In genomic region chr14:96239759-96240158, GRCh38 we compare ENCODE assay signal across 28 cellular contexts. TPM values are rescaled to one million over a fixed set of nuclear protein-coding genes. Genes with fewer than 3 reads are reported as not detected.
DNase-seq lines count a peak whose midpoint lies in the region; ATAC-seq and TF ChIP-seq lines count a peak whose summit lies in the region.
"Had no signal": no experiment of that assay in that cellular context is flagged by ENCODE, and none has a peak within 500 bp of the region (broad histone marks: within the 10 kb centered on the region; RNA-seq: fewer than 3 reads in every experiment).

No MANE protein-coding gene starts in this region.

- H3K4me1 ChIP-seq in hepatocyte (ENCODE audit: insufficient read depth) (peaks cover 18% of the 10 kb centered on the region), muscle layer of duodenum (ENCODE audit: control insufficient read depth in 1 of 2, insufficient read depth in 2 of 2, low read length in 2 of 2) (peaks cover 4 to 10% of the 10 kb centered on the region in 2 donors)
- H3K4me1 ChIP-seq: breast epithelium, SJSA1 had no signal

- H3K9me3 ChIP-seq in hepatocyte (ENCODE audit: low read depth) (no peaks in the 10 kb centered on the region), muscle layer of duodenum (ENCODE audit: control insufficient read depth in 1 of 2, low read length in 2 of 2) (no peaks in the 10 kb centered on the region)
- H3K9me3 ChIP-seq: breast epithelium, SJSA1 had no signal

- no peaks in the 10 kb centered on the region for H4K20me1 ChIP-seq in hepatocyte (ENCODE audit: insufficient read depth, poor library complexity, severe bottlenecking)

- peak; percentile 63 for DNase-seq in A172 (ENCODE audit: low spot score)
- DNase-seq in LoVo (ENCODE audit: low spot score): peak; percentile 86
- peak; percentile 80 for DNase-seq in hepatocyte (ENCODE audit: low spot score)
- DNase-seq in left lobe of liver (ENCODE audit: low spot score): no peak
- no peak for DNase-seq in inferior parietal cortex (ENCODE audit: extremely low spot score)
- DNase-seq: activated CD4-positive, alpha-beta T cell treated with anti-CD3 and anti-CD28 coated beads for 48 hours; activated CD8-positive, alpha-beta memory T cell treated with anti-CD3 and anti-CD28 coated beads for 24 hours; activated T-cell treated with anti-CD3 and anti-CD28 coated beads for 4 hours; CD8-positive, alpha-beta memory T cell; HCEC 1CT; Karpas-422; left ventricle myocardium superior; naive thymus-derived CD8-positive, alpha-beta T cell; NCI-H1417 treated with DMSO at 0.1 percent for 48 hours; NCI-H2081; NCI-H82; RPMI8226; T1000 had no signal

- no peak overlapping the region for H3K4me3 ChIP-seq in hepatocyte
- H3K4me3 ChIP-seq in muscle layer of duodenum (ENCODE audit: low read depth in 1 of 2, low read length in 2 of 2): no peak overlapping the region
- H3K4me3 ChIP-seq: breast epithelium, SJSA1 had no signal

- H3K36me3 ChIP-seq in hepatocyte (replicated peaks; ENCODE audit: insufficient read depth, low read depth) (no peaks in the 10 kb centered on the region), muscle layer of duodenum (ENCODE audit: control insufficient read depth in 1 of 2, insufficient read depth in 2 of 2, low read length in 2 of 2) (peaks cover 20 to 21% of the 10 kb centered on the region in 2 donors)
- H3K36me3 ChIP-seq: breast epithelium had no signal

- WGBS in hepatocyte (ENCODE audit: low lambda C conversion rate, missing lambda C conversion rate): 57% methylated on average over 6 of the region's 6 CpGs

- no peaks in the 10 kb centered on the region for H3K79me2 ChIP-seq in hepatocyte

- H3K27ac ChIP-seq in hepatocyte: peak overlapping the region; percentile 90
- H3K27ac ChIP-seq in muscle layer of duodenum (ENCODE audit: low read length): peak overlapping the region; percentile 14
- H3K27ac ChIP-seq: breast epithelium, SJSA1, VCaP had no signal

- no peaks in the 10 kb centered on the region for H3K27me3 ChIP-seq in hepatocyte
- H3K27me3 ChIP-seq in muscle layer of duodenum (ENCODE audit: low read depth, low read length): no peaks in the 10 kb centered on the region
- H3K27me3 ChIP-seq: breast epithelium, SJSA1 had no signal

- no peak overlapping the region for H3K4me2 ChIP-seq in hepatocyte

- no peak overlapping the region for H2AFZ ChIP-seq in hepatocyte

- TF ChIP-seq CTCF in hepatocyte (IDR thresholded peaks at IDR 0.05; ENCODE audit: poor library complexity): no peak

- H3K9me2 ChIP-seq in hepatocyte (replicated peaks; ENCODE audit: insufficient read depth): no peaks in the 10 kb centered on the region

- ATAC-seq in left lobe of liver: no peak
- no peak for ATAC-seq in GM21515 (IDR thresholded peaks at IDR 0.05; ENCODE audit: unreplicated experiment)
- ATAC-seq: activated naive CD4-positive, alpha-beta T cell treated with anti-CD3 and anti-CD28 coated beads, Interleukin-2, amount 50 U/mL, for 72 hours; left ventricle myocardium superior; naive thymus-derived CD8-positive, alpha-beta T cell; stimulated activated effector memory CD8-positive, alpha-beta T cell treated with anti-CD3 and anti-CD28 coated beads, Interleukin-12 subunit alpha, Interleukin-12 subunit beta, amount 100 ng/mL, for 72 hours had no signal

RNA-seq across cellular contexts. Expression of gene BDKRB1, which starts 16.3 kb away (rescaled TPM):
- 3.6 and 6.1 TPM in 2 replicates for total RNA-seq in A172 (2014; rRNA removed; shearing (Covaris generic))
- total RNA-seq in hepatocyte (11.9 and 15.3 TPM in 2 replicates), left lobe of liver (not detected)
- 33.0 and 48.6 TPM in 2 replicates for polyA plus RNA-seq in hepatocyte
- total RNA-seq: activated naive CD4-positive, alpha-beta T cell treated with anti-CD3 and anti-CD28 coated beads, Interleukin-2, amount 50 U/mL, for 72 hours; activated T-helper 2 cell treated with anti-CD3 and anti-CD28 coated beads, Interferon-gamma antibody, Interleukin-2, Interleukin-4, amounts not matched to agents 10 μg/mL and 5 μg/mL and 100 μg/mL, durations not matched to agents 14 hours and 24 hours and 36 hours; CD8-positive, alpha-beta memory T cell; chondrocyte; endothelial cell of umbilical vein; left ventricle myocardium superior; naive thymus-derived CD8-positive, alpha-beta T cell had no signal
- polyA plus RNA-seq: CD8-positive, alpha-beta memory T cell; endothelial cell of umbilical vein; naive thymus-derived CD8-positive, alpha-beta T cell had no signal

RNA-seq across cellular contexts. Expression of gene BDKRB2, which starts 35.1 kb away (rescaled TPM):
- total RNA-seq in A172 (2014; rRNA removed; shearing (Covaris generic)): 0.89 and 0.93 TPM in 2 replicates
- total RNA-seq in hepatocyte (4.7 and 5.9 TPM in 2 replicates), left lobe of liver (0.10 TPM)
- 4.4 and 5.2 TPM in 2 replicates for polyA plus RNA-seq in hepatocyte
- total RNA-seq: activated T-helper 2 cell treated with anti-CD3 and anti-CD28 coated beads, Interferon-gamma antibody, Interleukin-2, Interleukin-4, amounts not matched to agents 10 μg/mL and 5 μg/mL and 100 μg/mL, durations not matched to agents 14 hours and 24 hours and 36 hours; CD8-positive, alpha-beta memory T cell; naive thymus-derived CD8-positive, alpha-beta T cell had no signal
- polyA plus RNA-seq: CD8-positive, alpha-beta memory T cell; naive thymus-derived CD8-positive, alpha-beta T cell had no signal

Comparison
In these comparisons a context has a peak if more than half of its experiments do, and no peak if none do; other contexts are left out.
1. DNase-seq: peak in A172 (single experiment), LoVo (single experiment) and hepatocyte (single experiment); none in left lobe of liver (single experiment) and inferior parietal cortex (single experiment).